In genomic region chr10:86087716-86088115, GRCh38 we compare ENCODE assay signal across 24 cellular contexts.
A peak's percentile ranks its signal among the peaks of the same experiment; 100 is the strongest.
DNase-seq lines count a peak whose midpoint lies in the region; ATAC-seq and TF ChIP-seq lines count a peak whose summit lies in the region.
"Had no signal": no experiment of that assay in that cellular context is flagged by ENCODE, and none has a peak within 500 bp of the region (broad histone marks: within the 10 kb centered on the region; RNA-seq: fewer than 3 reads in every experiment).

No MANE protein-coding gene starts in this region.

- no peak overlapping the region for H3K4me3 Mint-ChIP-seq in endodermal cell
- H3K4me3 Mint-ChIP-seq in stimulated activated effector memory CD8-positive, alpha-beta T cell treated with anti-CD3 and anti-CD28 coated beads, Interleukin-12 subunit alpha, Interleukin-12 subunit beta, amount 100 ng/mL, for 72 hours = no peak overlapping the region
- H3K4me3 Mint-ChIP-seq: activated CD8-positive, alpha-beta T cell treated with anti-CD3 and anti-CD28 coated beads for 36 hours; activated naive CD8-positive, alpha-beta T cell treated with anti-CD3 and anti-CD28 coated beads, Interleukin-2, amount 10 ng/mL, durations not matched to agents 7 days and 5 days; central memory CD8-positive, alpha-beta T cell; immature natural killer cell; T-helper 2 cell treated with Interferon-gamma antibody and Interleukin-4, amounts not matched to agents 5 μg/mL and 100 μg/mL, for 36 hours had no signal

- H3K4me3 ChIP-seq in right cardiac atrium (ENCODE audit: low read length) = no peak overlapping the region
- H3K4me3 ChIP-seq in endodermal cell (ENCODE audit: low read length) = no peak overlapping the region
- H3K4me3 ChIP-seq: gastrocnemius medialis, psoas muscle had no signal

- no peaks in the 10 kb centered on the region for H3K9me3 Mint-ChIP-seq in endodermal cell
- H3K9me3 Mint-ChIP-seq in stimulated activated effector memory CD8-positive, alpha-beta T cell treated with anti-CD3 and anti-CD28 coated beads, Interleukin-12 subunit alpha, Interleukin-12 subunit beta, amount 100 ng/mL, for 72 hours = no peaks in the 10 kb centered on the region
- H3K9me3 Mint-ChIP-seq: activated CD8-positive, alpha-beta T cell treated with anti-CD3 and anti-CD28 coated beads for 36 hours; activated naive CD8-positive, alpha-beta T cell treated with anti-CD3 and anti-CD28 coated beads, Interleukin-2, amount 10 ng/mL, durations not matched to agents 7 days and 5 days; central memory CD8-positive, alpha-beta T cell; T-helper 2 cell treated with Interferon-gamma antibody and Interleukin-4, amounts not matched to agents 5 μg/mL and 100 μg/mL, for 36 hours had no signal

- no peak for ATAC-seq in Right ventricle myocardium inferior
- no peak for ATAC-seq in right cardiac atrium
- ATAC-seq in HG03175 (IDR thresholded peaks at IDR 0.05; ENCODE audit: unreplicated experiment) = no peak
- ATAC-seq in stimulated activated effector memory CD8-positive, alpha-beta T cell treated with anti-CD3 and anti-CD28 coated beads, Interleukin-12 subunit alpha, Interleukin-12 subunit beta, amount 100 ng/mL, for 72 hours = no peak
- ATAC-seq: activated CD8-positive, alpha-beta T cell treated with anti-CD3 and anti-CD28 coated beads for 36 hours; gastrocnemius medialis; psoas muscle had no signal

- no peak overlapping the region for H3K27ac Mint-ChIP-seq in endodermal cell
- no peak overlapping the region for H3K27ac Mint-ChIP-seq in stimulated activated effector memory CD8-positive, alpha-beta T cell treated with anti-CD3 and anti-CD28 coated beads, Interleukin-12 subunit alpha, Interleukin-12 subunit beta, amount 100 ng/mL, for 72 hours
- H3K27ac Mint-ChIP-seq: activated CD8-positive, alpha-beta T cell treated with anti-CD3 and anti-CD28 coated beads for 36 hours; activated naive CD8-positive, alpha-beta T cell treated with anti-CD3 and anti-CD28 coated beads, Interleukin-2, amount 10 ng/mL, durations not matched to agents 7 days and 5 days; immature natural killer cell; T-helper 2 cell treated with Interferon-gamma antibody and Interleukin-4, amounts not matched to agents 5 μg/mL and 100 μg/mL, for 36 hours had no signal

- no peak overlapping the region for H3K27ac ChIP-seq in right cardiac atrium (ENCODE audit: low read length)
- no peak overlapping the region for H3K27ac ChIP-seq in endodermal cell (ENCODE audit: low read depth, low read length)
- H3K27ac ChIP-seq: gastrocnemius medialis, psoas muscle had no signal

- DNase-seq in Right ventricle myocardium inferior (ENCODE audit: missing footprints) (peak; percentile 27), right cardiac atrium (no peak), endodermal cell (peak; percentile 38), nucleus accumbens (lab: John Stamatoyannopoulos, UW) (peak in 52 of 56 donors; percentile 20 to 86 (median 66)), superior temporal gyrus (ENCODE audit: extremely low spot score) (peak; percentile 85)
- no peak for DNase-seq in activated CD4-positive, alpha-beta T cell treated with anti-CD3 and anti-CD28 coated beads, Interleukin-2, amount 50 U/mL, for 1 hour
- no peak for DNase-seq in stimulated activated effector memory CD8-positive, alpha-beta T cell treated with anti-CD3 and anti-CD28 coated beads, Interleukin-12 subunit alpha, Interleukin-12 subunit beta, amount 100 ng/mL, for 72 hours (ENCODE audit: low spot score in 2 of 2)
- DNase-seq: 8988T; activated CD4-positive, alpha-beta T cell treated with anti-CD3 and anti-CD28 coated beads for 1 hour; activated CD8-positive, alpha-beta T cell treated with anti-CD3 and anti-CD28 coated beads for 36 hours; activated gamma-delta T cell; activated naive CD8-positive, alpha-beta T cell treated with anti-CD3 and anti-CD28 coated beads, Interleukin-2, amount 10 ng/mL, durations not matched to agents 7 days and 5 days; gastrocnemius medialis; immature natural killer cell; mammary epithelial cell; NCI-H1092 treated with DMSO at 0.1 percent for 48 hours; NCI-H1694 treated with DMSO at 0.1 percent for 48 hours; NCI-H2171 treated with DMSO at 0.1 percent for 48 hours; NCI-H510A; psoas muscle; stimulated activated CD4-positive, alpha-beta T cell treated with anti-CD3 and anti-CD28 coated beads, Interleukin-4, amount 100 ng/mL, for 24 hours had no signal

- no peak overlapping the region for H3K9ac ChIP-seq in endodermal cell (ENCODE audit: extremely low read depth, low read length, poor library complexity, severe bottlenecking)

- no peak for TF ChIP-seq CTCF in endodermal cell (conservative IDR thresholded peaks at IDR 0.05)

- no peaks in the 10 kb centered on the region for H3K27me3 ChIP-seq in right cardiac atrium (ENCODE audit: control insufficient read depth, insufficient read depth)
- no peaks in the 10 kb centered on the region for H3K27me3 ChIP-seq in endodermal cell (ENCODE audit: control insufficient read depth, insufficient read depth, low read length, poor library complexity, severe bottlenecking)

- H3K9me3 ChIP-seq in right cardiac atrium (ENCODE audit: control insufficient read depth, low read length) = no peaks in the 10 kb centered on the region
- H3K9me3 ChIP-seq in endodermal cell (ENCODE audit: control insufficient read depth, low read length) = no peaks in the 10 kb centered on the region
- H3K9me3 ChIP-seq: gastrocnemius medialis, psoas muscle had no signal

- H3K27me3 Mint-ChIP-seq in endodermal cell (ENCODE audit: insufficient read depth) = peaks cover 12% of the 10 kb centered on the region

- no peaks in the 10 kb centered on the region for H3K36me3 Mint-ChIP-seq in endodermal cell (ENCODE audit: low read depth)
- H3K36me3 Mint-ChIP-seq in stimulated activated effector memory CD8-positive, alpha-beta T cell treated with anti-CD3 and anti-CD28 coated beads, Interleukin-12 subunit alpha, Interleukin-12 subunit beta, amount 100 ng/mL, for 72 hours = no peaks in the 10 kb centered on the region
- H3K36me3 Mint-ChIP-seq: activated naive CD8-positive, alpha-beta T cell treated with anti-CD3 and anti-CD28 coated beads, Interleukin-2, amount 10 ng/mL, durations not matched to agents 7 days and 5 days; immature natural killer cell had no signal

- intact Hi-C loops in Right ventricle myocardium inferior (cut with DNase I) (no loop called here), right cardiac atrium (cut with DNase I) (no loop called here)

- WGBS in right cardiac atrium = 62% methylated on average over 9 of the region's 9 CpGs
- WGBS in endodermal cell (ENCODE audit: insufficient coverage in 1 of 2, insufficient read length in 1 of 2), 2 experiments = 86 to 93% methylated on average over 3 to 9 of the region's 9 CpGs

- H3K4me1 ChIP-seq in right cardiac atrium (ENCODE audit: control insufficient read depth, insufficient read depth, low read length) = no peaks in the 10 kb centered on the region
- H3K4me1 ChIP-seq in endodermal cell (ENCODE audit: control insufficient read depth, insufficient read depth, low read length) = peaks cover 6% of the 10 kb centered on the region
- H3K4me1 ChIP-seq: gastrocnemius medialis, psoas muscle had no signal

- H3K4me1 Mint-ChIP-seq in endodermal cell = peaks cover 6% of the 10 kb centered on the region
- no peaks in the 10 kb centered on the region for H3K4me1 Mint-ChIP-seq in stimulated activated effector memory CD8-positive, alpha-beta T cell treated with anti-CD3 and anti-CD28 coated beads, Interleukin-12 subunit alpha, Interleukin-12 subunit beta, amount 100 ng/mL, for 72 hours
- H3K4me1 Mint-ChIP-seq: activated naive CD8-positive, alpha-beta T cell treated with anti-CD3 and anti-CD28 coated beads, Interleukin-2, amount 10 ng/mL, durations not matched to agents 7 days and 5 days; central memory CD8-positive, alpha-beta T cell; immature natural killer cell had no signal

- H3K36me3 ChIP-seq in endodermal cell (ENCODE audit: control insufficient read depth, insufficient read depth, low read length) = no peaks in the 10 kb centered on the region
- H3K36me3 ChIP-seq: gastrocnemius medialis had no signal

Comparison
In these comparisons a context has a peak if more than half of its experiments do, and no peak if none do; other contexts are left out.
1. DNase-seq: peak in Right ventricle myocardium inferior (single experiment), endodermal cell (single experiment), nucleus accumbens (52 of 56) and superior temporal gyrus (single experiment); none in right cardiac atrium (0 of 3), activated CD4-positive, alpha-beta T cell treated with anti-CD3 and anti-CD28 coated beads, Interleukin-2, amount 50 U/mL, for 1 hour (single experiment) and stimulated activated effector memory CD8-positive, alpha-beta T cell treated with anti-CD3 and anti-CD28 coated beads, Interleukin-12 subunit alpha, Interleukin-12 subunit beta, amount 100 ng/mL, for 72 hours (0 of 2).